In the genomic region with DNA sequence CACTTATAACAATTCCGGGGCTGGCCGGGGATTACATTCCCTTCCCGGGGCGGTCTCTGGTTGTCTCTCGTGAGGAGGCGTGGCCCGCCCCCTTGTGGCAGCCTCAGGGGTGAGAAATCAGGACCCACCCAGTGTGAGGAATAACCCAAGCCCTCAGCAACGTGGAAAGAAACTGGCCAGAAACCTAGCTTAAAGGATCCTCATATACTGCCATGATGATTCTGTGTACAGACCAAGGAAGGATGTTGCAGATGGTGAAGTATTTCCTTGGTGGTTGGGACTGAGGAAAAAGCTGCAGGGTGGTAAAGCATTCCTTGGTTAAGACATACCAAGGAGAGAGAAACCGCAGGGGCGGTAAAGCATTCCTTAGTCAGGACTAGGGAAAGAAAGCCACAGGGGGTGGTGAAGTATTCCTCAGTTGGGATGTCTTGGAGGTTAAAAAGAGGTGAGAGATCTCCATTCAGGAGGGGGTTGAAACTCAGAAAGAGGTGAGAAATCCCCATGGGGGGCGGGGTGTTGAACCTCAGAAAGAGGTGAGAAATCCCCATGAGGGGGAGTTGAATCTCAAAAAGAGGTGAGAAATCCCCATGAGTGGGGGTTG, we compare ENCODE assay signal across 8 cellular contexts.
DNase-seq lines count a peak whose midpoint lies in the region; ATAC-seq and TF ChIP-seq lines count a peak whose summit lies in the region.

No MANE protein-coding gene starts in this region.

- ATAC-seq in GM18502 (IDR thresholded peaks at IDR 0.05; ENCODE audit: poor library complexity, unreplicated experiment) = no peak

- TF ChIP-seq CTCF in fibroblast of mammary gland (conservative IDR thresholded peaks at IDR 0.05; ENCODE audit: control insufficient read depth, insufficient read depth, low read depth, low read length) = peak; percentile 4

- H3K4me3 ChIP-seq in fibroblast of mammary gland (ENCODE audit: control insufficient read depth, low read depth, low read length) (no peak overlapping the region), skeletal muscle cell (ENCODE audit: low read depth, low read length) (no peak overlapping the region)

- DNase-seq in DMS 273 (lab: John Stamatoyannopoulos, UW; ENCODE audit: unreplicated experiment) = peak; percentile 24
- DNase-seq in DMS 273 treated with DMSO at 0.1 percent for 48 hours (lab: John Stamatoyannopoulos, UW) = no peak
- peak; percentile 62 for DNase-seq in NCI-H226
- DNase-seq in fibroblast of mammary gland (ENCODE audit: low read depth) = peak; percentile 18
- peak; percentile 44 for DNase-seq in skeletal muscle cell (ENCODE audit: low read depth)
- DNase-seq in dermis blood vessel endothelial cell = no peak
- no peak for DNase-seq in LoVo (ENCODE audit: low spot score)

Comparison
In these comparisons a context has a peak if more than half of its experiments do, and no peak if none do; other contexts are left out.
1. DNase-seq: peak in DMS 273 (single experiment), NCI-H226 (single experiment), fibroblast of mammary gland (single experiment) and skeletal muscle cell (single experiment); none in DMS 273 treated with DMSO at 0.1 percent for 48 hours (single experiment), dermis blood vessel endothelial cell (single experiment) and LoVo (single experiment).